9 cellular contexts compared by ENCODE assay signal in genomic region chr14:65095633-65096205, GRCh38. TPM values are rescaled to one million over a fixed set of nuclear protein-coding genes. Genes with fewer than 3 reads are reported as not detected.
A peak's percentile ranks its signal among the peaks of the same experiment; 100 is the strongest.
DNase-seq lines count a peak whose midpoint lies in the region; ATAC-seq and TF ChIP-seq lines count a peak whose summit lies in the region.
"Had no signal": no experiment of that assay in that cellular context is flagged by ENCODE, and none has a peak within 500 bp of the region (broad histone marks: within the 10 kb centered on the region; RNA-seq: fewer than 3 reads in every experiment).

No MANE protein-coding gene starts in this region.

- peak overlapping the region; percentile 70 for H3K4me2 ChIP-seq in KMS-11

- H3K36me3 ChIP-seq in ACC112 (ENCODE audit: insufficient read depth, low read length) (peaks cover 51% of the 10 kb centered on the region), KMS-11 (ENCODE audit: insufficient read depth) (no peaks in the 10 kb centered on the region; the same call in 1 of the 2 replicates)
- peaks cover 47% of the 10 kb centered on the region for H3K36me3 ChIP-seq in effector memory CD4-positive, alpha-beta T cell (ENCODE audit: control insufficient read depth, insufficient read depth, low read length)

- TF ChIP-seq CTCF in KMS-11 (conservative IDR thresholded peaks at IDR 0.05; ENCODE audit: low read depth, low read length): no peak

- no peaks in the 10 kb centered on the region for H4K20me1 ChIP-seq in KMS-11 (ENCODE audit: insufficient read depth)

- H3K9me3 ChIP-seq in effector memory CD4-positive, alpha-beta T cell (ENCODE audit: control insufficient read depth, low read length): no peaks in the 10 kb centered on the region

- H2AFZ ChIP-seq in ACC112 (ENCODE audit: low read length, unreplicated experiment): no peak overlapping the region
- no peak overlapping the region for H2AFZ ChIP-seq in KMS-11 (ENCODE audit: low read depth)

- DNase-seq in myocyte (ENCODE audit: low read depth): peak; percentile 68
- no peak for DNase-seq in effector memory CD4-positive, alpha-beta T cell
- DNase-seq in NCI-H2081 treated with DMSO at 0.1 percent for 48 hours (lab: John Stamatoyannopoulos, UW): no peak
- DNase-seq: activated CD8-positive, alpha-beta memory T cell treated with anti-CD3 and anti-CD28 coated beads, Interleukin-2, amount 50 U/mL, for 48 hours had no signal

- H3K4me1 ChIP-seq in ACC112 (ENCODE audit: control insufficient read depth, insufficient read depth, low read length, unreplicated experiment) (peaks cover 42% of the 10 kb centered on the region), KMS-11 (ENCODE audit: low read depth, poor library complexity, severe bottlenecking) (peaks cover 61% of the 10 kb centered on the region)
- peaks cover 42% of the 10 kb centered on the region for H3K4me1 ChIP-seq in effector memory CD4-positive, alpha-beta T cell (ENCODE audit: control insufficient read depth, insufficient read depth, low read length, poor library complexity, severe bottlenecking)

- ATAC-seq in HG03442 (IDR thresholded peaks at IDR 0.05; ENCODE audit: unreplicated experiment) (no peak), GM19023 (IDR thresholded peaks at IDR 0.05; ENCODE audit: unreplicated experiment) (no peak)

- H3K4me3 ChIP-seq in ACC112 (ENCODE audit: low read depth, low read length): no peak overlapping the region
- no peak overlapping the region for H3K4me3 ChIP-seq in KMS-11 (IDR thresholded peaks at IDR 0.05; ENCODE audit: insufficient read depth, low read depth, low read length)
- no peak overlapping the region for H3K4me3 ChIP-seq in effector memory CD4-positive, alpha-beta T cell (ENCODE audit: insufficient read depth, low read depth, low read length, poor library complexity, severe bottlenecking)

- no peaks in the 10 kb centered on the region for H3K27me3 ChIP-seq in ACC112 (ENCODE audit: insufficient read depth, low read length)
- H3K27me3 ChIP-seq in KMS-11 (ENCODE audit: insufficient read depth, low read depth): no peaks in the 10 kb centered on the region
- H3K27me3 ChIP-seq in effector memory CD4-positive, alpha-beta T cell (replicated peaks; ENCODE audit: control insufficient read depth, insufficient read depth, low read length, poor library complexity, severe bottlenecking): no peaks in the 10 kb centered on the region

- H3K9ac ChIP-seq in KMS-11: peak overlapping the region; percentile 13; the same call in 1 of the 2 replicates

- peaks cover 88% of the 10 kb centered on the region for H3K79me2 ChIP-seq in ACC112 (ENCODE audit: control insufficient read depth, insufficient read depth, low read length, unreplicated experiment)
- H3K79me2 ChIP-seq in KMS-11 (ENCODE audit: insufficient read depth, low read depth): peaks cover 53% of the 10 kb centered on the region; the same call in 1 of the 2 replicates

- H3K27ac ChIP-seq in ACC112 (ENCODE audit: low read depth, low read length) (peak overlapping the region; percentile 5; the same call in 1 of the 2 replicates), KMS-11 (peak overlapping the region; percentile 73), cingulate gyrus (ENCODE audit: low read depth, low read length) (peak overlapping the region; percentile 20)
- no peak overlapping the region for H3K27ac ChIP-seq in effector memory CD4-positive, alpha-beta T cell (ENCODE audit: insufficient read depth, low read length, poor library complexity, severe bottlenecking)

RNA-seq across cellular contexts. Expression of gene MAX, which starts 6.6 kb away (rescaled TPM):
- 38.7 and 43.0 TPM in 2 replicates for total RNA-seq in myocyte
- 64.7 TPM for polyA plus RNA-seq in myocyte (2012)
